ENCODE assay signal across 8 cellular contexts in genomic region chr2:99180755-99181647, GRCh38. TPM values are rescaled to one million over a fixed set of nuclear protein-coding genes. Genes with fewer than 3 reads are reported as not detected.
A peak's percentile ranks its signal among the peaks of the same experiment; 100 is the strongest.
DNase-seq lines count a peak whose midpoint lies in the region; ATAC-seq and TF ChIP-seq lines count a peak whose summit lies in the region.

Gene MITD1 (minus strand): TSS chr2:99181058. CDS start chr2:99180981, 77 bp downstream.
Gene MRPL30 (plus strand): TSS chr2:99181184. CDS start chr2:99186204, 5,020 bp downstream.

- H4K20me1 ChIP-seq in smooth muscle cell (ENCODE audit: low read depth) = peaks cover 17% of the 10 kb centered on the region

- H3K27me3 ChIP-seq in AG04450 (ENCODE audit: control insufficient read depth, insufficient read depth, low read length) = no peaks in the 10 kb centered on the region
- H3K27me3 ChIP-seq in smooth muscle cell (ENCODE audit: low read depth) = no peaks in the 10 kb centered on the region

- peak within 1 kb of the TSS; percentile 88 for H3K9ac ChIP-seq in smooth muscle cell (ENCODE audit: low read depth)

- peak within 1 kb of the TSS; percentile 99 for H3K27ac Mint-ChIP-seq in WTC11

- H3K4me3 ChIP-seq in AG04450 (ENCODE audit: low read depth, low read length) (peak within 1 kb of the TSS; percentile 99), cardiac fibroblast (replicated peaks in 1 of 2; ENCODE audit: low read depth in 2 of 2, low read length in 2 of 2) (peak within 1 kb of the TSS; percentile 90 to 99), smooth muscle cell (peak within 1 kb of the TSS; percentile 82)

- H3K9me3 Mint-ChIP-seq in WTC11 = 0 out of 2 replicates have a peak, but pooled peaks cover 5% of the 10 kb centered on the region

- peaks cover 70% of the 10 kb centered on the region for H3K79me2 ChIP-seq in smooth muscle cell (ENCODE audit: low read depth)

- peak within 1 kb of the TSS; percentile 99 for H3K4me3 Mint-ChIP-seq in WTC11

- H3K9me3 ChIP-seq in AG04450 (ENCODE audit: control insufficient read depth, insufficient read depth, low read length) = no peaks in the 10 kb centered on the region
- H3K9me3 ChIP-seq in smooth muscle cell (replicated peaks; ENCODE audit: low read depth) = no peaks in the 10 kb centered on the region

- no peaks in the 10 kb centered on the region for H3F3A ChIP-seq in smooth muscle cell (ENCODE audit: low read depth)

- under 1% methylated on average over 39 of the region's 39 CpGs for WGBS in smooth muscle cell (ENCODE audit: low lambda C conversion rate)

- H3K4me2 ChIP-seq in smooth muscle cell = peak within 1 kb of the TSS; percentile 94

- H3K27ac ChIP-seq in AG04450 (ENCODE audit: low read depth, low read length) (peak within 1 kb of the TSS; percentile 58), smooth muscle cell (ENCODE audit: low read depth) (peak within 1 kb of the TSS; percentile 71)

- peaks cover 4% of the 10 kb centered on the region; the same call in 1 of the 2 replicates for H3K36me3 Mint-ChIP-seq in WTC11

- no peaks in the 10 kb centered on the region for H3K27me3 Mint-ChIP-seq in WTC11 (ENCODE audit: low read depth)

- peaks cover 22% of the 10 kb centered on the region for H3K4me1 Mint-ChIP-seq in WTC11

- CTCF ChIA-PET in AG04450 (lab: Charles Lee) (interaction anchor here (0.7 to 2.8 kb wide), 6 partner anchors 10 to 1080 kb away, joined by 3 to 21 read pairs (median 4); partner anchors contain the start of genes EIF5B and TXNDC9), WTC11 (lab: Charles Lee) (interaction anchor here (0.5 to 2.2 kb wide), 7 partner anchors 10 to 327 kb away, joined by 3 to 6 read pairs (median 4); partner anchors contain the start of gene TXNDC9)

- H3K36me3 ChIP-seq in smooth muscle cell (ENCODE audit: low read depth) = no peaks in the 10 kb centered on the region

- peak within 1 kb of the TSS; percentile 90 for H2AFZ ChIP-seq in smooth muscle cell (ENCODE audit: low read depth)

- peaks cover 17% of the 10 kb centered on the region for H3K4me1 ChIP-seq in smooth muscle cell (ENCODE audit: low read depth)

- POLR2A ChIA-PET in AG04450 (lab: Yijun Ruan, JAX) = interaction anchor here (0.6 to 1.2 kb wide), 6 partner anchors 9 to 236 kb away, joined by 3 to 13 read pairs (median 4); partner anchors contain the start of genes EIF5B, LIPT1, TSGA10 and TXNDC9
- POLR2A ChIA-PET in WTC11 (lab: Charles Lee) = interaction anchor here (0.6 to 2.8 kb wide), 8 partner anchors 21 to 238 kb away, joined by 3 to 10 read pairs (median 4); partner anchors contain the start of genes EIF5B, LIPT1, TSGA10 and TXNDC9

- DNase-seq in AG04450 (ENCODE audit: low read depth, low spot score) (peak; percentile 89), NCI-H226 (peak; percentile 88), WTC11 (ENCODE audit: low spot score) (peak; percentile 85), cardiac fibroblast (ENCODE audit: low read depth in 2 of 2) (peak; percentile 97 to 98), iPS-NIHi7 (ENCODE audit: extremely low spot score) (peak; percentile 89), smooth muscle cell (lab: John Stamatoyannopoulos, UW; ENCODE audit: unreplicated experiment) (peak; percentile 73)

- peak; percentile 94 for ATAC-seq in GM18909 (IDR thresholded peaks at IDR 0.05; ENCODE audit: poor library complexity, unreplicated experiment)
- ATAC-seq in HG03175 (IDR thresholded peaks at IDR 0.05; ENCODE audit: unreplicated experiment) = peak; percentile 93
- peak; percentile 85 for ATAC-seq in WTC11

- no peak for TF ChIP-seq CTCF in AG04450 (IDR thresholded peaks at IDR 0.05; ENCODE audit: low read depth, low read length)
- TF ChIP-seq CTCF in WTC11 (IDR thresholded peaks at IDR 0.05) = no peak
- no peak for TF ChIP-seq CTCF in cardiac fibroblast (IDR thresholded peaks at IDR 0.05; ENCODE audit: low read depth, low read length)
- TF ChIP-seq CTCF in smooth muscle cell (IDR thresholded peaks at IDR 0.05; ENCODE audit: borderline replicate concordance, insufficient read depth, poor library complexity, severe bottlenecking) = no peak

TF ChIP-seq in WTC11, 78 proteins besides CTCF, POLR2A, EP300 and RAD21 (continues in another document):
- TF ChIP-seq PRRX2 (CRISPR knock-in tag; IDR thresholded peaks at IDR 0.05) (no peak), SMAD3 (CRISPR knock-in tag; IDR thresholded peaks at IDR 0.05; ENCODE audit: borderline replicate concordance) (no peak), MYBL2 (CRISPR knock-in tag; IDR thresholded peaks at IDR 0.05) (peak; percentile 16; the same call in 1 of the 2 replicates), E2F5 (CRISPR knock-in tag; IDR thresholded peaks at IDR 0.05) (no peak), USF2 (CRISPR knock-in tag; IDR thresholded peaks at IDR 0.05) (peak; percentile 96), JUN (CRISPR knock-in tag; IDR thresholded peaks at IDR 0.05) (no peak), FOXP1 (CRISPR knock-in tag; IDR thresholded peaks at IDR 0.05; ENCODE audit: borderline replicate concordance) (peak; percentile 60), OVOL2 (CRISPR knock-in tag; IDR thresholded peaks at IDR 0.05; ENCODE audit: borderline replicate concordance) (no peak), USF1 (CRISPR knock-in tag; IDR thresholded peaks at IDR 0.05) (peak; percentile 94), ETV6 (CRISPR knock-in tag; IDR thresholded peaks at IDR 0.05) (peak; percentile 100), ATF6 (CRISPR knock-in tag; IDR thresholded peaks at IDR 0.05) (no peak), ZNF263 (CRISPR knock-in tag; IDR thresholded peaks at IDR 0.05; ENCODE audit: low read depth) (no peak), ZNF219 (CRISPR knock-in tag; IDR thresholded peaks at IDR 0.05; ENCODE audit: borderline replicate concordance) (no peak), PREB (CRISPR knock-in tag; IDR thresholded peaks at IDR 0.05; ENCODE audit: borderline replicate concordance) (peak; percentile 54; the same call in 1 of the 2 replicates), ZNF232 (CRISPR knock-in tag; IDR thresholded peaks at IDR 0.05) (peak; percentile 80; the same call in 1 of the 2 replicates), CDX4 (CRISPR knock-in tag; IDR thresholded peaks at IDR 0.05; ENCODE audit: borderline replicate concordance) (no peak)

RNA-seq across cellular contexts. Expression of gene MITD1, which starts in this region (rescaled TPM):
- polyA plus RNA-seq in AG04450 (2011; rRNA removed) = 19.2 and 27.2 TPM in 2 replicates
- 9.9 and 10.4 TPM in 2 replicates for polyA minus RNA-seq in AG04450 (2011; rRNA and poly(A)+ RNA removed)
- 33.1 to 37.1 TPM (median 34.7 TPM) in 3 replicates for total RNA-seq in WTC11 (2021)
- 53.5 and 60.2 TPM in 2 replicates for total RNA-seq in smooth muscle cell
- polyA plus RNA-seq in smooth muscle cell = 31.5 and 38.6 TPM in 2 replicates

RNA-seq across cellular contexts. Expression of gene MRPL30, which starts in this region (rescaled TPM):
- polyA plus RNA-seq in AG04450 (2011; rRNA removed) (29.9 and 38.3 TPM in 2 replicates), smooth muscle cell (16.5 and 18.8 TPM in 2 replicates)
- polyA minus RNA-seq in AG04450 (2011; rRNA and poly(A)+ RNA removed) = 14.1 and 18.2 TPM in 2 replicates
- total RNA-seq in WTC11 (2021) (28.7 to 34.9 TPM (median 33.4 TPM) in 3 replicates), smooth muscle cell (20.8 and 23.1 TPM in 2 replicates)

Comparison
In these comparisons a context has a peak if more than half of its experiments do, and no peak if none do; other contexts are left out.
1. Peak in every context shown above with its lines: DNase-seq, ATAC-seq, H3K4me3 ChIP-seq and H3K27ac ChIP-seq.